21 cellular contexts compared by ENCODE assay signal in genomic region chr21:45942755-45943629, GRCh38.
"Had no signal": no experiment of that assay in that cellular context is flagged by ENCODE, and none has a peak within 500 bp of the region (broad histone marks: within the 10 kb centered on the region; RNA-seq: fewer than 3 reads in every experiment).

No MANE protein-coding gene starts in this region.

- H3K9me3 Mint-ChIP-seq: activated CD4-positive, alpha-beta T cell treated with anti-CD3 and anti-CD28 coated beads, Interleukin-2, amount 10 ng/mL, durations not matched to agents 24 days and 14 days; activated CD8-positive, alpha-beta T cell treated with anti-CD3 and anti-CD28 coated beads for 36 hours; nephron progenitor cell; T-cell; T-helper 2 cell treated with Interferon-gamma antibody and Interleukin-4, amounts not matched to agents 5 μg/mL and 100 μg/mL, for 36 hours had no signal

- H3K36me3 ChIP-seq: right lobe of liver, stomach, suprapubic skin had no signal

- ATAC-seq: activated CD4-positive, CD25-positive, alpha-beta regulatory T cell treated with anti-CD3 and anti-CD28 coated beads, Interleukin-2, amount 50 U/mL, for 24 hours; activated CD8-positive, alpha-beta memory T cell treated with anti-CD3 and anti-CD28 coated beads, Interleukin-2, amount 10 ng/mL, durations not matched to agents 7 days and 5 days; activated CD8-positive, alpha-beta T cell treated with anti-CD3 and anti-CD28 coated beads for 36 hours; right lobe of liver; stimulated activated memory B cell treated with anti-CD40 and anti-IgM and Interleukin-4, amounts not matched to agents 10 μg/mL and 1 μg/mL and 100 μg/mL, for 72 hours; T-cell had no signal

- H3K27me3 ChIP-seq: right lobe of liver, stomach, suprapubic skin, tibial nerve had no signal

- H3K4me3 Mint-ChIP-seq: activated CD4-positive, alpha-beta T cell treated with anti-CD3 and anti-CD28 coated beads, Interleukin-2, amount 10 ng/mL, durations not matched to agents 24 days and 14 days; activated CD8-positive, alpha-beta memory T cell treated with anti-CD3 and anti-CD28 coated beads, Interleukin-2, amount 10 ng/mL, durations not matched to agents 7 days and 5 days; activated CD8-positive, alpha-beta T cell treated with anti-CD3 and anti-CD28 coated beads for 36 hours; nephron progenitor cell; stimulated activated memory B cell treated with anti-CD40 and anti-IgM and Interleukin-4, amounts not matched to agents 10 μg/mL and 1 μg/mL and 100 μg/mL, for 72 hours; T-cell; T-helper 2 cell treated with Interferon-gamma antibody and Interleukin-4, amounts not matched to agents 5 μg/mL and 100 μg/mL, for 36 hours had no signal

- H3K9me3 ChIP-seq: right lobe of liver, stomach, suprapubic skin, tibial nerve had no signal

- H3K4me3 ChIP-seq: coronary artery, right lobe of liver, skin epidermis, stomach, suprapubic skin, tibial nerve had no signal

- H3K4me1 Mint-ChIP-seq: activated CD4-positive, alpha-beta T cell treated with anti-CD3 and anti-CD28 coated beads, Interleukin-2, amount 10 ng/mL, durations not matched to agents 24 days and 14 days; activated CD8-positive, alpha-beta memory T cell treated with anti-CD3 and anti-CD28 coated beads, Interleukin-2, amount 10 ng/mL, durations not matched to agents 7 days and 5 days; stimulated activated memory B cell treated with anti-CD40 and anti-IgM and Interleukin-4, amounts not matched to agents 10 μg/mL and 1 μg/mL and 100 μg/mL, for 72 hours had no signal

- H3K4me1 ChIP-seq: right lobe of liver, stomach, suprapubic skin, tibial nerve had no signal

- H3K27ac ChIP-seq: coronary artery, right lobe of liver, skin epidermis, stomach, suprapubic skin, tibial nerve, VCaP had no signal

- DNase-seq: activated CD4-positive, alpha-beta T cell treated with anti-CD3 and anti-CD28 coated beads, Interleukin-2, amount 10 ng/mL, durations not matched to agents 24 days and 14 days; activated CD8-positive, alpha-beta memory T cell treated with anti-CD3 and anti-CD28 coated beads, Interleukin-2, amount 10 ng/mL, durations not matched to agents 7 days and 5 days; activated CD8-positive, alpha-beta T cell treated with anti-CD3 and anti-CD28 coated beads for 36 hours; activated T-cell treated with anti-CD3 and anti-CD28 coated beads for 4 hours; amygdala; cerebellar nuclear complex; mesenchymal stem cell; nephron progenitor cell; occipital lobe; right lobe of liver; stimulated activated CD4-positive, alpha-beta T cell treated with anti-CD3 and anti-CD28 coated beads, Interleukin-2, amount 100 ng/mL, for 24 hours; stomach; T-cell had no signal

- H3K27ac Mint-ChIP-seq: activated CD4-positive, alpha-beta T cell treated with anti-CD3 and anti-CD28 coated beads, Interleukin-2, amount 10 ng/mL, durations not matched to agents 24 days and 14 days; activated CD8-positive, alpha-beta memory T cell treated with anti-CD3 and anti-CD28 coated beads, Interleukin-2, amount 10 ng/mL, durations not matched to agents 7 days and 5 days; activated CD8-positive, alpha-beta T cell treated with anti-CD3 and anti-CD28 coated beads for 36 hours; stimulated activated memory B cell treated with anti-CD40 and anti-IgM and Interleukin-4, amounts not matched to agents 10 μg/mL and 1 μg/mL and 100 μg/mL, for 72 hours; T-cell; T-helper 2 cell treated with Interferon-gamma antibody and Interleukin-4, amounts not matched to agents 5 μg/mL and 100 μg/mL, for 36 hours had no signal

- H3K36me3 Mint-ChIP-seq: activated CD8-positive, alpha-beta memory T cell treated with anti-CD3 and anti-CD28 coated beads, Interleukin-2, amount 10 ng/mL, durations not matched to agents 7 days and 5 days; stimulated activated memory B cell treated with anti-CD40 and anti-IgM and Interleukin-4, amounts not matched to agents 10 μg/mL and 1 μg/mL and 100 μg/mL, for 72 hours; T-cell had no signal

- H3K27me3 Mint-ChIP-seq: activated CD4-positive, alpha-beta T cell treated with anti-CD3 and anti-CD28 coated beads, Interleukin-2, amount 10 ng/mL, durations not matched to agents 24 days and 14 days; activated CD8-positive, alpha-beta memory T cell treated with anti-CD3 and anti-CD28 coated beads, Interleukin-2, amount 10 ng/mL, durations not matched to agents 7 days and 5 days; activated CD8-positive, alpha-beta T cell treated with anti-CD3 and anti-CD28 coated beads for 36 hours; T-cell had no signal
